8 cellular contexts compared by ENCODE assay signal in the genomic region with DNA sequence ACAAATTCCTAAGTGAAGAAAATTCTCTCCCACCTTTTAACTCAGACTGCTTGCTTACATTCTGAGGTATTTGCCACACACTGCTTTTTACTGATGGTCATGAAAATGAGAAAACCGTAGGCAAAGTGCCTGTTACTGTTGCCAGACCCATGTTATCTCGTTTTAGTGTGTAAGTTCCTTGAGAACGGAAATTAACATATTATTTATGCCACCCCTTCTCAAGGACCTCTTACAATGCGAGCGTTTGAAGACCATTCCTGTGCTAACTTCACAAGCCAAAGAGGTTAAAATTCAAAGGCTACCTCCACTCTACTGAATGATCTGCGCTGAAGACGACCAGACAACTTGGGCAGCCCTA. TPM values are rescaled to one million over a fixed set of nuclear protein-coding genes. Genes with fewer than 3 reads are reported as not detected.
A peak's percentile ranks its signal among the peaks of the same experiment; 100 is the strongest.
DNase-seq lines count a peak whose midpoint lies in the region; ATAC-seq, FAIRE-seq and TF ChIP-seq lines count a peak whose summit lies in the region.

No MANE protein-coding gene starts in this region.

- TF ChIP-seq RAD21 in SK-N-SH (IDR thresholded peaks at IDR 0.05; ENCODE audit: low read length) = no peak

- FAIRE-seq in keratinocyte (lab: Jason Lieb, UNC) = no peak

- TF ChIP-seq POLR2A in suprapubic skin (IDR thresholded peaks at IDR 0.05) = no peak

- TF ChIP-seq CTCF in SK-N-SH (IDR thresholded peaks at IDR 0.05) = no peak
- no peak for TF ChIP-seq CTCF in keratinocyte (optimal IDR thresholded peaks at IDR 0.05 in 1 of 3, IDR thresholded peaks at IDR 0.05 in 1 of 3, conservative IDR thresholded peaks at IDR 0.05 in 1 of 3; ENCODE audit: extremely low read depth in 1 of 3, insufficient read depth in 2 of 3, low read length in 3 of 3)
- no peak for TF ChIP-seq CTCF in suprapubic skin (IDR thresholded peaks at IDR 0.05)

- dilution Hi-C loops in keratinocyte (cut with MboI; ENCODE audit: extremely low pct_ligation_motif_present, low sequenced_read_pairs) = no loop called here

- no peak for DNase-seq in SK-N-SH
- no peak for DNase-seq in keratinocyte (ENCODE audit: low read depth, low spot score)
- DNase-seq in suprapubic skin (ENCODE audit: low spot score in 2 of 2) = no peak
- no peak for DNase-seq in SIG-M5 treated with dmso at 0.1 percent for 504 hours (lab: John Stamatoyannopoulos, UW; ENCODE audit: unreplicated experiment)
- no peak for DNase-seq in stimulated activated naive CD4-positive, alpha-beta T cell (lab: John Stamatoyannopoulos, UW)

- POLR2A ChIA-PET in SK-N-SH (lab: Yijun Ruan, JAX) = interaction anchor here (0.8 kb wide), 1 partner anchor 23 kb away, joined by 3 read pairs; no protein-coding TSS in a partner anchor

- TF ChIP-seq EP300 in SK-N-SH (IDR thresholded peaks at IDR 0.05; ENCODE audit: borderline replicate concordance in 1 of 2, low read depth in 1 of 2, low read length in 1 of 2) = no peak
- no peak for TF ChIP-seq EP300 in suprapubic skin (IDR thresholded peaks at IDR 0.05)

- peak overlapping the region; percentile 94 for H3K9ac ChIP-seq in SK-N-SH
- peak overlapping the region; percentile 93 for H3K9ac ChIP-seq in keratinocyte (ENCODE audit: control insufficient read depth, extremely low read depth, insufficient read depth, low read length)

- no peaks in the 10 kb centered on the region for H3K27me3 Mint-ChIP-seq in activated T-helper 17 cell treated with anti-CD3 and anti-CD28 coated beads, Interleukin-2, amount 50 U/mL, for 72 hours

- H3K36me3 ChIP-seq in SK-N-SH (replicated peaks in 1 of 2; ENCODE audit: control insufficient read depth in 1 of 2, insufficient read depth in 2 of 2, low read length in 1 of 2) (peaks cover 0 to 4% of the 10 kb centered on the region in 2 experiments), keratinocyte (ENCODE audit: control insufficient read depth in 2 of 2, extremely low read depth in 1 of 2, insufficient read depth in 2 of 2, low read length in 2 of 2) (no peaks in the 10 kb centered on the region), suprapubic skin (peaks cover 8% of the 10 kb centered on the region)

- H3K27me3 ChIP-seq in SK-N-SH (ENCODE audit: insufficient read depth) = no peaks in the 10 kb centered on the region
- H3K27me3 ChIP-seq in keratinocyte (ENCODE audit: control insufficient read depth, extremely low read depth, insufficient read depth, low read length) = no peaks in the 10 kb centered on the region
- no peaks in the 10 kb centered on the region for H3K27me3 ChIP-seq in suprapubic skin

- peak overlapping the region; percentile 89 to 93 for H3K27ac ChIP-seq in SK-N-SH (ENCODE audit: low read depth in 2 of 2, low read length in 1 of 2)
- H3K27ac ChIP-seq in keratinocyte (ENCODE audit: control insufficient read depth, insufficient read depth, low read length) = peak overlapping the region; percentile 94
- peak overlapping the region; percentile 93 for H3K27ac ChIP-seq in suprapubic skin

- H3K9me3 ChIP-seq in SK-N-SH (no peaks in the 10 kb centered on the region), keratinocyte (ENCODE audit: control insufficient read depth, low read depth, low read length) (no peaks in the 10 kb centered on the region), suprapubic skin (no peaks in the 10 kb centered on the region)

- no peak for ATAC-seq in SK-N-SH treated with all-trans-retinoic acid at 6 μM for 48 hours
- ATAC-seq in activated T-helper 17 cell treated with anti-CD3 and anti-CD28 coated beads, Interleukin-2, amount 50 U/mL, for 72 hours (replicated peaks) = no peak
- ATAC-seq in HG03457 (IDR thresholded peaks at IDR 0.05; ENCODE audit: unreplicated experiment) = no peak

- peak overlapping the region; percentile 99 for H3K27ac Mint-ChIP-seq in activated T-helper 17 cell treated with anti-CD3 and anti-CD28 coated beads, Interleukin-2, amount 50 U/mL, for 72 hours

- CTCF ChIA-PET in SK-N-SH (lab: Yijun Ruan, JAX) = interaction anchor here (0.9 to 2.2 kb wide), 5 partner anchors 24 to 492 kb away, joined by 3 to 7 read pairs (median 5); no protein-coding TSS in a partner anchor

- 0% methylated on average over 7 of the region's 7 CpGs for WGBS in SK-N-SH (ENCODE audit: low lambda C conversion rate)
- WGBS in suprapubic skin = under 1% methylated on average over 7 of the region's 7 CpGs

- peak overlapping the region; percentile 80 to 87 for H3K4me3 ChIP-seq in SK-N-SH (ENCODE audit: low read depth in 2 of 2, low read length in 1 of 2)
- peak overlapping the region; percentile 90 to 97 (median 94) for H3K4me3 ChIP-seq in keratinocyte (ENCODE audit: control insufficient read depth in 2 of 3, extremely low read depth in 1 of 3, insufficient read depth in 2 of 3, low read depth in 1 of 3, low read length in 3 of 3)
- H3K4me3 ChIP-seq in suprapubic skin = peak overlapping the region; percentile 78

- H3K9me3 Mint-ChIP-seq in activated T-helper 17 cell treated with anti-CD3 and anti-CD28 coated beads, Interleukin-2, amount 50 U/mL, for 72 hours = no peaks in the 10 kb centered on the region

- H3K4me1 ChIP-seq in SK-N-SH (ENCODE audit: control insufficient read depth in 1 of 2, insufficient read depth in 2 of 2, low read depth in 1 of 2, low read length in 1 of 2) = peaks cover 4 to 7% of the 10 kb centered on the region in 2 experiments
- peaks cover 13% of the 10 kb centered on the region for H3K4me1 ChIP-seq in keratinocyte (ENCODE audit: control insufficient read depth, extremely low read depth, insufficient read depth, low read length)
- H3K4me1 ChIP-seq in suprapubic skin = peaks cover 30% of the 10 kb centered on the region

- H3K4me2 ChIP-seq in SK-N-SH = peak overlapping the region; percentile 89
- peak overlapping the region; percentile 84 for H3K4me2 ChIP-seq in keratinocyte (ENCODE audit: control insufficient read depth, extremely low read depth, insufficient read depth, low read depth, low read length)

- no peaks in the 10 kb centered on the region for H3K9me1 ChIP-seq in keratinocyte (ENCODE audit: control insufficient read depth, extremely low read depth, insufficient read depth, low read length)

- H3K4me1 Mint-ChIP-seq in activated T-helper 17 cell treated with anti-CD3 and anti-CD28 coated beads, Interleukin-2, amount 50 U/mL, for 72 hours = peaks cover 24% of the 10 kb centered on the region

- peaks cover 17% of the 10 kb centered on the region for H3F3A ChIP-seq in SK-N-SH (replicated peaks; ENCODE audit: insufficient read depth)

- H3K79me2 ChIP-seq in SK-N-SH (ENCODE audit: insufficient read depth) (peaks cover 53% of the 10 kb centered on the region), keratinocyte (ENCODE audit: control insufficient read depth, insufficient read depth, low read length) (peaks cover 44% of the 10 kb centered on the region)

- H2AFZ ChIP-seq in SK-N-SH (ENCODE audit: low read depth) (peak overlapping the region; percentile 94), keratinocyte (ENCODE audit: control insufficient read depth, low read length) (peak overlapping the region; percentile 96)

- peak overlapping the region; percentile 97 for H3K4me3 Mint-ChIP-seq in activated T-helper 17 cell treated with anti-CD3 and anti-CD28 coated beads, Interleukin-2, amount 50 U/mL, for 72 hours

- peaks cover 7% of the 10 kb centered on the region for H3K36me3 Mint-ChIP-seq in activated T-helper 17 cell treated with anti-CD3 and anti-CD28 coated beads, Interleukin-2, amount 50 U/mL, for 72 hours (ENCODE audit: low read depth)

- H3K9me2 ChIP-seq in SK-N-SH = no peaks in the 10 kb centered on the region

- H4K20me1 ChIP-seq in SK-N-SH (ENCODE audit: insufficient read depth) (no peaks in the 10 kb centered on the region), keratinocyte (ENCODE audit: control insufficient read depth, extremely low read depth, insufficient read depth, low read length) (no peaks in the 10 kb centered on the region)

TF ChIP-seq in SK-N-SH, 30 proteins besides CTCF, POLR2A, EP300 and RAD21 (continues in another document):
- no peak for TF ChIP-seq FOXJ3 (CRISPR knock-in tag; IDR thresholded peaks at IDR 0.05)
- no peak for TF ChIP-seq JUND (IDR thresholded peaks at IDR 0.05)
- TF ChIP-seq MEF2A (IDR thresholded peaks at IDR 0.05; ENCODE audit: borderline replicate concordance, low read depth) = no peak
- no peak for TF ChIP-seq GABPA (IDR thresholded peaks at IDR 0.05; ENCODE audit: low read depth)

TF ChIP-seq in SK-N-SH treated with all-trans-retinoic acid at 6 μM for 48 hours, 23 proteins besides CTCF, POLR2A, EP300 and RAD21:
- TF ChIP-seq RARB (CRISPR knock-in tag; IDR thresholded peaks at IDR 0.05) (no peak), ZFP30 (CRISPR knock-in tag; IDR thresholded peaks at IDR 0.05) (no peak), ZNF565 (CRISPR knock-in tag; conservative IDR thresholded peaks at IDR 0.05; ENCODE audit: low read depth) (no peak)

RNA-seq across cellular contexts. Expression of a gene that starts 0.5 kb away (rescaled TPM):
- polyA plus RNA-seq in SK-N-SH (2012; rRNA removed) (12.4 and 17.5 TPM in 2 replicates), keratinocyte (17.9 to 25.4 TPM (median 24.9 TPM) in 3 replicates)
- polyA plus RNA-seq in SK-N-SH (2012; cell fraction: cytosol; rRNA removed) = 13.4 and 15.1 TPM in 2 replicates
- 37.1 and 40.5 TPM in 2 replicates for polyA plus RNA-seq in SK-N-SH (2012; cell fraction: nucleus; rRNA removed)
- 10 to 100 TPM; 19.9 to 39.5 TPM for total RNA-seq in activated T-helper 17 cell treated with anti-CD3 and anti-CD28 coated beads, Interleukin-2, amount 50 U/mL, for 72 hours
- polyA plus RNA-seq in keratinocyte (2011; ENCODE audit: low read depth) = 68.2 TPM
- polyA plus RNA-seq in keratinocyte (2011; cell fraction: cytosol; rRNA removed) = 16.4 and 20.1 TPM in 2 replicates
- 33.8 and 35.4 TPM in 2 replicates for polyA plus RNA-seq in keratinocyte (2011; cell fraction: nucleus; rRNA removed)
- polyA plus RNA-seq in keratinocyte (2012; ENCODE audit: low replicate concordance) = 9.9 and 18.1 TPM in 2 replicates
- 13.4 to 26.4 TPM (median 14.3 TPM) in 3 replicates for polyA minus RNA-seq in keratinocyte
- 15.0 TPM for polyA minus RNA-seq in keratinocyte (2011; cell fraction: cytosol; rRNA and poly(A)+ RNA removed)
- 16.6 and 30.8 TPM in 2 replicates for polyA minus RNA-seq in keratinocyte (2011; cell fraction: nucleus; rRNA and poly(A)+ RNA removed)
- total RNA-seq in suprapubic skin = 10 to 100 TPM; 31.7 to 86.4 (median 36.8) TPM

RNA-seq across cellular contexts. Expression of a gene that starts 27.2 kb away (rescaled TPM):
- polyA plus RNA-seq in SK-N-SH (2012; rRNA removed) (37.7 and 56.8 TPM in 2 replicates), keratinocyte (63.5 to 139 TPM (median 103 TPM) in 3 replicates)
- polyA plus RNA-seq in SK-N-SH (2012; cell fraction: cytosol; rRNA removed) = 63.4 and 80.0 TPM in 2 replicates
- polyA plus RNA-seq in SK-N-SH (2012; cell fraction: nucleus; rRNA removed) = 24.4 and 26.1 TPM in 2 replicates
- 10 to 100 TPM; 42.6 to 44.8 TPM for total RNA-seq in activated T-helper 17 cell treated with anti-CD3 and anti-CD28 coated beads, Interleukin-2, amount 50 U/mL, for 72 hours
- polyA plus RNA-seq in keratinocyte (2011; ENCODE audit: low read depth) = 18.0 TPM
- polyA plus RNA-seq in keratinocyte (2011; cell fraction: cytosol; rRNA removed) = 41.1 and 77.2 TPM in 2 replicates
- 44.5 and 51.8 TPM in 2 replicates for polyA plus RNA-seq in keratinocyte (2011; cell fraction: nucleus; rRNA removed)
- polyA plus RNA-seq in keratinocyte (2012; ENCODE audit: low replicate concordance) = 86.0 and 92.7 TPM in 2 replicates
- 20.7 to 99.3 TPM (median 58.3 TPM) in 3 replicates for polyA minus RNA-seq in keratinocyte
- polyA minus RNA-seq in keratinocyte (2011; cell fraction: cytosol; rRNA and poly(A)+ RNA removed) = 13.8 TPM
- 16.1 and 21.6 TPM in 2 replicates for polyA minus RNA-seq in keratinocyte (2011; cell fraction: nucleus; rRNA and poly(A)+ RNA removed)
- total RNA-seq in suprapubic skin = 10 to 100 TPM; 27.8 to 49.5 (median 29.8) TPM
